Comparison of ENCODE assay signal across 13 cellular contexts in genomic region chr9:105158898-105159297, GRCh38.
DNase-seq lines count a peak whose midpoint lies in the region; ATAC-seq and TF ChIP-seq lines count a peak whose summit lies in the region.
"Had no signal": no experiment of that assay in that cellular context is flagged by ENCODE, and none has a peak within 500 bp of the region (broad histone marks: within the 10 kb centered on the region; RNA-seq: fewer than 3 reads in every experiment).

No MANE protein-coding gene starts in this region.

- H3K36me3 ChIP-seq in BLaER1 treated with 17β-estradiol and CSF1 and Interleukin-3, amounts not matched to agents 10 nM and 100 nM: no peaks in the 10 kb centered on the region; a peak in 1 of 22 replicates
- H3K36me3 ChIP-seq in OCI-LY3 (replicated peaks; ENCODE audit: low read depth, low read length): no peaks in the 10 kb centered on the region
- H3K36me3 ChIP-seq: BE2C, SJCRH30 had no signal

- H3K79me2 ChIP-seq in OCI-LY3 (ENCODE audit: low read length): no peaks in the 10 kb centered on the region

- TF ChIP-seq CTCF in OCI-LY3 (IDR thresholded peaks at IDR 0.05; ENCODE audit: low read depth, low read length): no peak

- intact Hi-C loops in activated CD4-positive, alpha-beta T cell treated with anti-CD3 and anti-CD28 coated beads, Interleukin-2, amount 10 ng/mL, durations not matched to agents 24 days and 14 days (cut with micrococcal nuclease): loop anchor here (1.0 to 10.0 kb wide), 2 partner anchors 256 to 374 kb away; no protein-coding TSS in a partner anchor

- H4K20me1 ChIP-seq in BLaER1 treated with 17β-estradiol and CSF1 and Interleukin-3, amounts not matched to agents 10 nM and 100 nM: no peaks in the 10 kb centered on the region
- no peaks in the 10 kb centered on the region for H4K20me1 ChIP-seq in OCI-LY3 (ENCODE audit: insufficient read depth, low read length)

- H3K9ac ChIP-seq in BLaER1 treated with 17β-estradiol and CSF1 and Interleukin-3, amounts not matched to agents 10 nM and 100 nM: no peak overlapping the region
- no peak overlapping the region for H3K9ac ChIP-seq in OCI-LY3 (ENCODE audit: low read length)

- H2AFZ ChIP-seq in OCI-LY3 (ENCODE audit: low read depth, low read length): 0 out of 2 replicates have a peak overlapping the region, but pooled peaks have one; percentile 65

- no peak overlapping the region for H3K4me3 ChIP-seq in BLaER1 treated with 17β-estradiol and CSF1 and Interleukin-3, amounts not matched to agents 10 nM and 100 nM
- H3K4me3 ChIP-seq in OCI-LY3 (ENCODE audit: low read length): no peak overlapping the region
- H3K4me3 ChIP-seq: SJCRH30 had no signal

- H3K4me1 Mint-ChIP-seq in activated CD4-positive, alpha-beta T cell treated with anti-CD3 and anti-CD28 coated beads, Interleukin-2, amount 10 ng/mL, durations not matched to agents 24 days and 14 days: peaks cover 6% of the 10 kb centered on the region

- no peak overlapping the region for H3K4me3 Mint-ChIP-seq in activated CD4-positive, alpha-beta T cell treated with anti-CD3 and anti-CD28 coated beads, Interleukin-2, amount 10 ng/mL, durations not matched to agents 24 days and 14 days

- H3K27me3 Mint-ChIP-seq in activated CD4-positive, alpha-beta T cell treated with anti-CD3 and anti-CD28 coated beads, Interleukin-2, amount 10 ng/mL, durations not matched to agents 24 days and 14 days: peaks cover 2% of the 10 kb centered on the region

- no peak overlapping the region for H3K27ac Mint-ChIP-seq in activated CD4-positive, alpha-beta T cell treated with anti-CD3 and anti-CD28 coated beads, Interleukin-2, amount 10 ng/mL, durations not matched to agents 24 days and 14 days

- in situ Hi-C loops in Caki2 (cut with HindIII; ENCODE audit: low pct_unique_long_range_greater_than_20kb, low sequenced_read_pairs): no loop called here

- no peak for ATAC-seq in HG02642 (IDR thresholded peaks at IDR 0.05; ENCODE audit: poor library complexity, unreplicated experiment)

- peak; percentile 11 for DNase-seq in Caki2 (ENCODE audit: low read depth)
- DNase-seq in NCI-H446 treated with DMSO at 0.1 percent for 48 hours (lab: John Stamatoyannopoulos, UW): peak; percentile 26
- no peak for DNase-seq in activated CD4-positive, alpha-beta T cell treated with anti-CD3 and anti-CD28 coated beads, Interleukin-2, amount 10 ng/mL, durations not matched to agents 24 days and 14 days
- DNase-seq in HuH-7 (ENCODE audit: low spot score): no peak
- DNase-seq in A172 (ENCODE audit: low spot score): no peak
- DNase-seq: DND-41, NCI-H187, NCI-H2081 treated with DMSO at 0.1 percent for 48 hours had no signal

- H3K4me2 ChIP-seq in BLaER1 treated with 17β-estradiol and CSF1 and Interleukin-3, amounts not matched to agents 10 nM and 100 nM: peak overlapping the region in 7 of 11 experiments; percentile 35 to 86 (median 43); a peak in 10 of 22 replicates
- H3K4me2 ChIP-seq in OCI-LY3 (ENCODE audit: low read length): no peak overlapping the region

- no peak overlapping the region for H3K27ac ChIP-seq in BLaER1 treated with 17β-estradiol and CSF1 and Interleukin-3, amounts not matched to agents 10 nM and 100 nM
- H3K27ac ChIP-seq in OCI-LY3 (ENCODE audit: low read length): no peak overlapping the region
- H3K27ac ChIP-seq: SJCRH30 had no signal

- no peaks in the 10 kb centered on the region for H3K27me3 ChIP-seq in BLaER1 treated with 17β-estradiol and CSF1 and Interleukin-3, amounts not matched to agents 10 nM and 100 nM
- H3K27me3 ChIP-seq in OCI-LY3 (ENCODE audit: low read depth, low read length): no peaks in the 10 kb centered on the region
- H3K27me3 ChIP-seq: BE2C had no signal

- H3K36me3 Mint-ChIP-seq in activated CD4-positive, alpha-beta T cell treated with anti-CD3 and anti-CD28 coated beads, Interleukin-2, amount 10 ng/mL, durations not matched to agents 24 days and 14 days (ENCODE audit: low read depth): no peaks in the 10 kb centered on the region

- no peaks in the 10 kb centered on the region for H3K9me3 Mint-ChIP-seq in activated CD4-positive, alpha-beta T cell treated with anti-CD3 and anti-CD28 coated beads, Interleukin-2, amount 10 ng/mL, durations not matched to agents 24 days and 14 days

- peaks cover 34 to 52% (median 42%) of the 10 kb centered on the region in 10 experiments for H3K4me1 ChIP-seq in BLaER1 treated with 17β-estradiol and CSF1 and Interleukin-3, amounts not matched to agents 10 nM and 100 nM
- peaks cover 9% of the 10 kb centered on the region for H3K4me1 ChIP-seq in OCI-LY3 (ENCODE audit: low read length)
- H3K4me1 ChIP-seq: BE2C, SJCRH30 had no signal

- H3K9me3 ChIP-seq in BLaER1 treated with 17β-estradiol and CSF1 and Interleukin-3, amounts not matched to agents 10 nM and 100 nM (replicated peaks in 1 of 11): peaks cover 0 to 7% (median 0%) of the 10 kb centered on the region in 11 experiments; a peak in 7 of 22 replicates
- no peaks in the 10 kb centered on the region for H3K9me3 ChIP-seq in OCI-LY3 (ENCODE audit: insufficient read depth, low read length)
- H3K9me3 ChIP-seq: BE2C, SJCRH30 had no signal

Comparison
In these comparisons a context has a peak if more than half of its experiments do, and no peak if none do; other contexts are left out.
1. DNase-seq: peak in Caki2 (single experiment) and NCI-H446 treated with DMSO at 0.1 percent for 48 hours (single experiment); none in activated CD4-positive, alpha-beta T cell treated with anti-CD3 and anti-CD28 coated beads, Interleukin-2, amount 10 ng/mL, durations not matched to agents 24 days and 14 days (single experiment), HuH-7 (single experiment) and A172 (single experiment).